ENCODE assay signal across 14 cellular contexts in the genomic region with DNA sequence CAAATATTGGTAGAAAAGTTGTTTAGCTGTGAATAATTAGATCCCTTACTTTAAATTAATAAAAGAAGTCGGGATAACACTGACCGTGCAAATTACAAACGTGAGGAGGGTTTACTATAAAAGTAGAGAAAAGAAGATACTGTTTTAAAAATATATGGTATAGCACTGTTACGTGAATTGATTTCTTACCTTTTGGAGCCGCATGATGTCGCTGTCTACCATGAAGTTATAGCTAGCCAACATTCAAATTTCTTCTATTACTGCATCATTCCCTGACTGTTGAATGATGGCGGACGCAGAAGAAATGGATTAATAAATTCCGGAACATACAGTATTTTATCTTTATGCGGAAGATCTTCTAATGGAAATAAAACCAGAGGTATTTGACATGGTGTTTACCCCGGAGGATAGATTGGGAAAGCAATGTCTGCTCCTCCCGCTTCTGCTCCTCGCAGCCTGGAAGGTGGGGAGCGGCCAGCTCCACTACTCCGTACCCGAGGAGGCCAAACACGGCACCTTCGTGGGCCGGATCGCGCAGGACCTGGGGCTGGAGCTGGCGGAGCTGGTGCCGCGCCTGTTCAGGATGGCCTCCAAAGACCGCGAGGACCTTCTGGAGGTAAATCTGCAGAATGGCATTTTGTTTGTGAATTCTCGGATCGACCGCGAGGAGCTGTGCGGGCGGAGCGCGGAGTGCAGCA. TPM values are rescaled to one million over a fixed set of nuclear protein-coding genes. Genes with fewer than 3 reads are reported as not detected.
DNase-seq lines count a peak whose midpoint lies in the region; ATAC-seq and TF ChIP-seq lines count a peak whose summit lies in the region.
"Had no signal": no experiment of that assay in that cellular context is flagged by ENCODE, and none has a peak within 500 bp of the region (broad histone marks: within the 10 kb centered on the region; RNA-seq: fewer than 3 reads in every experiment).

PCDHA6 (plus strand) TSS at position 257 of the 698 bp plus-strand sequence; CDS start at position 389, 132 bp downstream.

- H3K9me3 ChIP-seq in neuron (ENCODE audit: low read length) = peaks cover 33% of the 10 kb centered on the region
- H3K9me3 ChIP-seq: BE2C had no signal

- no peaks in the 10 kb centered on the region for H3K27me3 ChIP-seq in neuron (ENCODE audit: insufficient read depth, low read length)
- H3K27me3 ChIP-seq: BE2C had no signal

- intact Hi-C loops in sciatic nerve (cut with DNase I) = no loop called here

- H3K27me3 Mint-ChIP-seq in endothelial cell (ENCODE audit: unreplicated experiment) = no peaks in the 10 kb centered on the region

- no peaks in the 10 kb centered on the region for H3K9me3 Mint-ChIP-seq in endothelial cell (ENCODE audit: unreplicated experiment)

- ATAC-seq in GM19455 (IDR thresholded peaks at IDR 0.05; ENCODE audit: unreplicated experiment) = no peak
- no peak for ATAC-seq in sciatic nerve
- ATAC-seq: esophagus mucosa had no signal

- TF ChIP-seq CTCF in endothelial cell (IDR thresholded peaks at IDR 0.05; ENCODE audit: unreplicated experiment) = no peak

- DNase-seq in Ammon's horn (ENCODE audit: low spot score) = peak; percentile 25
- peak; percentile 44 for DNase-seq in NCI-H2227 (lab: John Stamatoyannopoulos, UW; ENCODE audit: unreplicated experiment)
- DNase-seq in endothelial cell (ENCODE audit: low spot score) = no peak
- no peak for DNase-seq in cerebellar nuclear complex (lab: John Stamatoyannopoulos, UW)
- no peak for DNase-seq in NCI-H2107 treated with DMSO at 0.1 percent for 48 hours (lab: John Stamatoyannopoulos, UW; ENCODE audit: unreplicated experiment)
- no peak for DNase-seq in sciatic nerve (ENCODE audit: low spot score)
- DNase-seq: BE2C; islet precursor cell; NCI-H2107; stimulated activated CD4-positive, alpha-beta T cell treated with anti-CD3 and anti-CD28 coated beads, Interleukin-4, amount 100 ng/mL, for 4 hours had no signal

- H2AFZ ChIP-seq in neuron (ENCODE audit: low read depth, low read length) = peak within 1 kb of the TSS; percentile 80

- H3K4me3 Mint-ChIP-seq in endothelial cell (ENCODE audit: unreplicated experiment) = peak within 1 kb of the TSS; percentile 4

- H3K4me1 Mint-ChIP-seq in endothelial cell (ENCODE audit: unreplicated experiment) = peaks cover 3% of the 10 kb centered on the region

- H3K4me3 ChIP-seq in neuron (ENCODE audit: low read length) = peak within 1 kb of the TSS; percentile 78

- H3K36me3 ChIP-seq in neuron (ENCODE audit: insufficient read depth, low read length) = peaks cover 34% of the 10 kb centered on the region
- H3K36me3 ChIP-seq: BE2C, neutrophil had no signal

- H3K4me1 ChIP-seq in neuron (ENCODE audit: insufficient read depth, low read length) = peaks cover 4% of the 10 kb centered on the region
- H3K4me1 ChIP-seq: BE2C had no signal

- H3K27ac Mint-ChIP-seq in endothelial cell (ENCODE audit: unreplicated experiment) = peak within 1 kb of the TSS; percentile 0

- peaks cover 9% of the 10 kb centered on the region for H3K36me3 Mint-ChIP-seq in endothelial cell (ENCODE audit: low read depth, unreplicated experiment)

RNA-seq across cellular contexts. Expression of gene PCDHA6, which starts in this region (rescaled TPM):
- total RNA-seq in endothelial cell (ENCODE audit: unreplicated experiment) (2.3 TPM), sciatic nerve (0.76 TPM)
- total RNA-seq: esophagus mucosa had no signal

Comparison
In these comparisons a context has a peak if more than half of its experiments do, and no peak if none do; other contexts are left out.
1. DNase-seq: peak in Ammon's horn (single experiment) and NCI-H2227 (single experiment); none in endothelial cell (single experiment), cerebellar nuclear complex (0 of 2), NCI-H2107 treated with DMSO at 0.1 percent for 48 hours (single experiment) and sciatic nerve (single experiment).